Comparison of ENCODE assay signal across 13 cellular contexts in genomic region chr1:109993885-109994284, GRCh38. TPM values are rescaled to one million over a fixed set of nuclear protein-coding genes. Genes with fewer than 3 reads are reported as not detected.
A peak's percentile ranks its signal among the peaks of the same experiment; 100 is the strongest.
DNase-seq lines count a peak whose midpoint lies in the region; ATAC-seq and TF ChIP-seq lines count a peak whose summit lies in the region.
"Had no signal": no experiment of that assay in that cellular context is flagged by ENCODE, and none has a peak within 500 bp of the region (broad histone marks: within the 10 kb centered on the region; RNA-seq: fewer than 3 reads in every experiment).

No MANE protein-coding gene starts in this region.

- intact Hi-C loops in testis (cut with DNase I; ENCODE audit: low total_unique reads): no loop called here

- H3K27ac ChIP-seq in testis: peak overlapping the region in 1 of 2 donors; percentile 67
- H3K27ac ChIP-seq: heart right ventricle had no signal

- H3K27ac Mint-ChIP-seq in stimulated activated effector memory CD8-positive, alpha-beta T cell treated with anti-CD3 and anti-CD28 coated beads, Interleukin-12 subunit alpha, Interleukin-12 subunit beta, amount 100 ng/mL, for 72 hours: peak overlapping the region; percentile 37

- TF ChIP-seq CTCF in fibroblast of villous mesenchyme (IDR thresholded peaks at IDR 0.05; ENCODE audit: insufficient read depth, low read depth, low read length) (no peak), testis (IDR thresholded peaks at IDR 0.05) (no peak), BE2C (IDR thresholded peaks at IDR 0.05; ENCODE audit: low read depth, low read length) (no peak)

- DNase-seq in NCI-H2196 (lab: John Stamatoyannopoulos, UW; ENCODE audit: unreplicated experiment) (peak; percentile 52), adipocyte (ENCODE audit: low read depth) (peak; percentile 65), fibroblast of villous mesenchyme (ENCODE audit: low read depth) (peak; percentile 53), testis (no peak), BE2C (no peak), cerebellar nuclear complex (lab: John Stamatoyannopoulos, UW) (no peak), NCI-H2227 treated with DMSO at 0.1 percent for 48 hours (lab: John Stamatoyannopoulos, UW) (no peak)
- no peak for DNase-seq in stimulated activated effector memory CD8-positive, alpha-beta T cell treated with anti-CD3 and anti-CD28 coated beads, Interleukin-12 subunit alpha, Interleukin-12 subunit beta, amount 100 ng/mL, for 72 hours (ENCODE audit: low spot score in 2 of 2)
- DNase-seq: activated T-cell treated with anti-CD3 and anti-CD28 coated beads, Interleukin-2, amount 50 U/mL, for 1 hour; amniotic stem cell; heart right ventricle; NCI-H1436 treated with DMSO at 0.1 percent for 48 hours had no signal

- no peak for TF ChIP-seq POLR2A in testis (IDR thresholded peaks at IDR 0.05)

- H3K9ac ChIP-seq in adipocyte (ENCODE audit: low read length): no peak overlapping the region

- WGBS in testis, 2 donors: 64 to 70% methylated on average over 3 of the region's 3 CpGs

- H3K4me1 ChIP-seq in adipocyte (ENCODE audit: control insufficient read depth, insufficient read depth, low read length): peaks cover 48% of the 10 kb centered on the region
- H3K4me1 ChIP-seq in testis: peaks cover 49% of the 10 kb centered on the region
- no peaks in the 10 kb centered on the region for H3K4me1 ChIP-seq in BE2C

- H3K27me3 ChIP-seq in adipocyte (replicated peaks; ENCODE audit: control insufficient read depth, insufficient read depth, low read length) (no peaks in the 10 kb centered on the region), testis (no peaks in the 10 kb centered on the region), BE2C (no peaks in the 10 kb centered on the region)
- H3K27me3 ChIP-seq: heart right ventricle had no signal

- no peaks in the 10 kb centered on the region for H3K9me3 Mint-ChIP-seq in stimulated activated effector memory CD8-positive, alpha-beta T cell treated with anti-CD3 and anti-CD28 coated beads, Interleukin-12 subunit alpha, Interleukin-12 subunit beta, amount 100 ng/mL, for 72 hours

- H3K36me3 ChIP-seq in adipocyte (ENCODE audit: control insufficient read depth, insufficient read depth, low read length, severe bottlenecking) (peaks cover 33% of the 10 kb centered on the region), testis (ENCODE audit: low read depth, missing control alignments) (no peaks in the 10 kb centered on the region), BE2C (peaks cover 12% of the 10 kb centered on the region)

- H3K4me3 ChIP-seq in adipocyte (ENCODE audit: low read length) (no peak overlapping the region), fibroblast of villous mesenchyme (ENCODE audit: low read depth, low read length) (no peak overlapping the region), testis (no peak overlapping the region), BE2C (ENCODE audit: low read depth, low read length) (no peak overlapping the region)
- H3K4me3 ChIP-seq: heart right ventricle had no signal

- peak; percentile 86 for ATAC-seq in stimulated activated effector memory CD8-positive, alpha-beta T cell treated with anti-CD3 and anti-CD28 coated beads, Interleukin-12 subunit alpha, Interleukin-12 subunit beta, amount 100 ng/mL, for 72 hours
- ATAC-seq: HCT116, heart right ventricle had no signal

- H3K36me3 Mint-ChIP-seq in stimulated activated effector memory CD8-positive, alpha-beta T cell treated with anti-CD3 and anti-CD28 coated beads, Interleukin-12 subunit alpha, Interleukin-12 subunit beta, amount 100 ng/mL, for 72 hours: peaks cover 21% of the 10 kb centered on the region

- peaks cover 36% of the 10 kb centered on the region for H3K4me1 Mint-ChIP-seq in stimulated activated effector memory CD8-positive, alpha-beta T cell treated with anti-CD3 and anti-CD28 coated beads, Interleukin-12 subunit alpha, Interleukin-12 subunit beta, amount 100 ng/mL, for 72 hours

- H3K4me3 Mint-ChIP-seq in stimulated activated effector memory CD8-positive, alpha-beta T cell treated with anti-CD3 and anti-CD28 coated beads, Interleukin-12 subunit alpha, Interleukin-12 subunit beta, amount 100 ng/mL, for 72 hours: no peak overlapping the region

- no peaks in the 10 kb centered on the region for H3K9me3 ChIP-seq in adipocyte (ENCODE audit: control insufficient read depth, low read length)
- no peaks in the 10 kb centered on the region for H3K9me3 ChIP-seq in testis
- H3K9me3 ChIP-seq in BE2C: no peaks in the 10 kb centered on the region
- H3K9me3 ChIP-seq: heart right ventricle had no signal

RNA-seq across cellular contexts. Expression of gene AHCYL1, which starts 9.3 kb away (rescaled TPM):
- total RNA-seq in fibroblast of villous mesenchyme: 49.0 and 66.9 TPM in 2 replicates
- total RNA-seq in testis: 10 to 100 TPM; 48.5 to 59.1 TPM
- polyA plus RNA-seq in testis (ENCODE audit: insufficient read depth, low read depth, low replicate concordance): 64.3 TPM
- 69.6 TPM for polyA plus RNA-seq in BE2C (2012; ENCODE audit: insufficient read depth, insufficient read length, low read depth)

RNA-seq across cellular contexts. Expression of gene STRIP1, which starts 40.5 kb away (rescaled TPM):
- total RNA-seq in fibroblast of villous mesenchyme: 48.3 and 52.2 TPM in 2 replicates
- total RNA-seq in testis: 100 to 1,000 TPM in 1 of 2 donors, 10 to 100 TPM in 1; 85.8 to 103 TPM
- polyA plus RNA-seq in testis (ENCODE audit: insufficient read depth, low read depth, low replicate concordance): 49.9 TPM
- 49.2 TPM for polyA plus RNA-seq in BE2C (2012; ENCODE audit: insufficient read depth, insufficient read length, low read depth)

Comparison
In these comparisons a context has a peak if more than half of its experiments do, and no peak if none do; other contexts are left out.
1. DNase-seq: peak in NCI-H2196 (single experiment), adipocyte (single experiment) and fibroblast of villous mesenchyme (single experiment); none in stimulated activated effector memory CD8-positive, alpha-beta T cell treated with anti-CD3 and anti-CD28 coated beads, Interleukin-12 subunit alpha, Interleukin-12 subunit beta, amount 100 ng/mL, for 72 hours (0 of 2), testis (single experiment), BE2C (single experiment), cerebellar nuclear complex (0 of 2) and NCI-H2227 treated with DMSO at 0.1 percent for 48 hours (single experiment).